In the genomic region with DNA sequence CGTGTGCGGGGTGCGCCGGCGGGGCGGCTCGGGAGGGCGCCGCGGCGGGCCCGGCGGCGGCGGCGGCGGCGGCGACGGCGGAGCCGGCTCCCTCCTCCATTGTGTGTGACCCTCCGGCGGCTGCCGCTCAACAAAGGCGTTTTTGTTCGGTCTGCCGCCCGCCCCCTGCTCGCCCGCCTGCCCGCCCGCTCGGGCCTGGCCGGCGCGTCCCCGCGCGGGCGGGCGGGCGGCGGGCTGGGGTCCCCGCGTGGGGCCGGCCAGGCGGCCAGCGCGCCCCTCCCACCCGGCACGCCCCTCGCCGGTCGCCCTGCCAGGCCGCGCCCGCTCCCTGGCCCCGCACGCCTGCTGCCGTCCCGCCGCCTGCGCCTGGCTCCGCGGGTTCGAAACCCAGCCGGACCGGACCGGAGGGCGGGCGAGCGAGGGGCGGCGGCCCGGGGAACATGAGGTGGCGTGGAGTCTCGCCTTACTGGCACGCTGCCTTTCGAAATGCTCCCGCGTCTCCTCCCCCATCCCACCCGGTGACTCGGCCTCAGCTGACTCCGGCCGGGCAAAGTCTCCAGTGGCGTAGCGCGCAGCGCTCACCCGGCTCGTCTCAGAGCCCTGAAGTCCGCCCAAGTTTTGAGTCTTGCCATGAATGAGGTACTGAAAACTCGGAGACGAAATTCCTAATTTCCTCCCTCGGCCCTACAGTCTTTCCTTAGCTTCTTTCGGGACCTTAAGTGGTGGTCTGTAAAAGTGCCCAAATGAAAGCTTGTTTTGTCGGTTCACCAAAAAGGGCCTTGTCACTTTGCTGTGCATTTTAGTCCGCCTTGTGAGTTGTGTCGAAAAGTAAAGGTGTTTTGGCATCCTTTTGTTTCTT, we compare ENCODE assay signal across 8 cellular contexts. TPM values are rescaled to one million over a fixed set of nuclear protein-coding genes. Genes with fewer than 3 reads are reported as not detected.
DNase-seq lines count a peak whose midpoint lies in the region; ATAC-seq and TF ChIP-seq lines count a peak whose summit lies in the region.

No MANE protein-coding gene starts in this region.

- H3K36me3 ChIP-seq in gastroesophageal sphincter = no peaks in the 10 kb centered on the region

- TF ChIP-seq POLR2A in gastroesophageal sphincter (IDR thresholded peaks at IDR 0.05) = peak; percentile 60

- no peak for TF ChIP-seq EP300 in gastroesophageal sphincter (IDR thresholded peaks at IDR 0.05)

- WGBS in gastroesophageal sphincter (ENCODE audit: low coverage in 1 of 2), 2 donors = 0% methylated on average over 6 to 7 of the region's 100 CpGs

- DNase-seq in COLO668 (lab: John Stamatoyannopoulos, UW; ENCODE audit: unreplicated experiment) = peak; percentile 85
- DNase-seq in SHP77 (lab: John Stamatoyannopoulos, UW) = peak; percentile 56 to 64
- DNase-seq in activated naive CD4-positive, alpha-beta T cell treated with Interleukin-2 at 50 U/mL for 16 hours = peak; percentile 75
- peak in 54 of 56 donors; percentile 29 to 94 (median 84) for DNase-seq in nucleus accumbens (lab: John Stamatoyannopoulos, UW)
- DNase-seq in superior temporal gyrus (ENCODE audit: extremely low spot score) = peak; percentile 83

- H3K4me1 ChIP-seq in gastroesophageal sphincter = peaks cover 0 to 41% (median 8%) of the 10 kb centered on the region in 3 donors

- peak overlapping the region; percentile 76 to 99 for H3K4me3 ChIP-seq in gastroesophageal sphincter

- ATAC-seq in GM19395 (IDR thresholded peaks at IDR 0.05; ENCODE audit: unreplicated experiment) (peak; percentile 48), HG03520 (IDR thresholded peaks at IDR 0.05; ENCODE audit: unreplicated experiment) (peak; percentile 43), gastroesophageal sphincter (peak; percentile 87)

- H3K27me3 ChIP-seq in gastroesophageal sphincter = no peaks in the 10 kb centered on the region

- no peaks in the 10 kb centered on the region for H3K9me3 ChIP-seq in gastroesophageal sphincter

- H3K27ac ChIP-seq in gastroesophageal sphincter = peak overlapping the region; percentile 96 to 99 (median 98)

- peak in 1 of 4 experiments; percentile 15 for TF ChIP-seq CTCF in gastroesophageal sphincter (IDR thresholded peaks at IDR 0.05)

RNA-seq across cellular contexts. Expression of a gene that starts 0.6 kb away (rescaled TPM):
- total RNA-seq in gastroesophageal sphincter = 10 to 100 TPM; 17.5 to 22.5 (median 20.7) TPM

RNA-seq across cellular contexts. Expression of a gene that starts 48.0 kb away (rescaled TPM):
- total RNA-seq in gastroesophageal sphincter = 10 to 100 TPM; 11.7 to 15.7 (median 13.2) TPM

Comparison
In these comparisons a context has a peak if more than half of its experiments do, and no peak if none do; other contexts are left out.
1. Peak in every context shown above with its lines: DNase-seq, ATAC-seq, H3K4me3 ChIP-seq and H3K27ac ChIP-seq.